Comparison of ENCODE assay signal across 8 cellular contexts in the genomic region with DNA sequence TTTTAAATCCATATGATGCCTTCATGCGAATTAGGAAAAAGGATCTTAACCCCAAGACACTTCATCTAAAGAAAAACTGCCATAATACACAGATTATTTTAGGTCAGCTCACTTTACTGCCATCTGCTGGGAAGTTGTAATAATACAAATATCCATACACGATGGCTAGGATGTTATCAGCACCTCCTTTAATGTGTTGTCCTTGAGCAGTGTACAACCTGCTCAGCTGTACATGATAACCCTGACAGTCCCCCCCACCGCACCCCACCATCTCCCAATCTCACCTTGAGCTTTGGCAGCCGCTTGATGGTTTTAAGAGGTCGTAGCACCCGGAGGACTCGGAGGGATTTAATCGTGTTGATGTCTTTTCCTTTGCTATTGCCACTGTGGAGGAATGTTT.
DNase-seq lines count a peak whose midpoint lies in the region; TF ChIP-seq lines count a peak whose summit lies in the region.

No MANE protein-coding gene starts in this region.

- no peak overlapping the region for H3K9ac ChIP-seq in SK-N-MC (ENCODE audit: insufficient read length)

- no peak overlapping the region for H3K4me3 ChIP-seq in SK-N-MC

- peak; percentile 69 for TF ChIP-seq CTCF in osteocyte (IDR thresholded peaks at IDR 0.05)

- peaks cover 27% of the 10 kb centered on the region for H3K27me3 Mint-ChIP-seq in osteocyte (ENCODE audit: unreplicated experiment)
- peaks cover 19% of the 10 kb centered on the region for H3K27me3 Mint-ChIP-seq in activated T-cell treated with anti-CD3 and anti-CD28 coated beads, Interleukin-2, amount 50 U/mL, for 24 hours

- no peaks in the 10 kb centered on the region for H3K9me3 ChIP-seq in SK-N-MC (ENCODE audit: low read depth, low read length)

- no peaks in the 10 kb centered on the region for H3K36me3 ChIP-seq in SK-N-MC (ENCODE audit: insufficient read depth, low read length)

- peaks cover under 1% of the 10 kb centered on the region for H3K36me3 Mint-ChIP-seq in osteocyte (ENCODE audit: unreplicated experiment)
- no peaks in the 10 kb centered on the region for H3K36me3 Mint-ChIP-seq in activated T-cell treated with anti-CD3 and anti-CD28 coated beads, Interleukin-2, amount 50 U/mL, for 24 hours (ENCODE audit: low read depth)

- H3K4me1 Mint-ChIP-seq in osteocyte (ENCODE audit: unreplicated experiment) = peaks cover 8% of the 10 kb centered on the region
- H3K4me1 Mint-ChIP-seq in activated T-cell treated with anti-CD3 and anti-CD28 coated beads, Interleukin-2, amount 50 U/mL, for 24 hours (ENCODE audit: low read depth) = peaks cover 19% of the 10 kb centered on the region

- H3K27ac ChIP-seq in SK-N-MC = no peak overlapping the region

- no peak overlapping the region for H3K27ac Mint-ChIP-seq in osteocyte (ENCODE audit: unreplicated experiment)
- no peak overlapping the region for H3K27ac Mint-ChIP-seq in activated T-cell treated with anti-CD3 and anti-CD28 coated beads, Interleukin-2, amount 50 U/mL, for 24 hours

- DNase-seq in DMS53 (lab: John Stamatoyannopoulos, UW) = peak; percentile 53
- peak; percentile 35 for DNase-seq in HPDE6-E6E7 (ENCODE audit: extremely low spot score)
- DNase-seq in SK-N-MC (ENCODE audit: low read depth, low spot score) = peak; percentile 37
- DNase-seq in fibroblast of gingiva (ENCODE audit: low read depth) = peak; percentile 30
- no peak for DNase-seq in osteocyte (ENCODE audit: extremely low spot score, unreplicated experiment)
- no peak for DNase-seq in NCI-H1436 (lab: John Stamatoyannopoulos, UW)
- DNase-seq in activated effector memory CD4-positive, alpha-beta T cell treated with anti-CD3 and anti-CD28 coated beads, Interleukin-2, amount 50 U/mL, for 16 hours = no peak
- DNase-seq in activated T-cell treated with anti-CD3 and anti-CD28 coated beads, Interleukin-2, amount 50 U/mL, for 24 hours = no peak

- no peak overlapping the region for H3K4me3 Mint-ChIP-seq in osteocyte (ENCODE audit: unreplicated experiment)
- H3K4me3 Mint-ChIP-seq in activated T-cell treated with anti-CD3 and anti-CD28 coated beads, Interleukin-2, amount 50 U/mL, for 24 hours = no peak overlapping the region

- H3K9me3 Mint-ChIP-seq in osteocyte (ENCODE audit: unreplicated experiment) = no peaks in the 10 kb centered on the region
- no peaks in the 10 kb centered on the region for H3K9me3 Mint-ChIP-seq in activated T-cell treated with anti-CD3 and anti-CD28 coated beads, Interleukin-2, amount 50 U/mL, for 24 hours

Comparison
In these comparisons a context has a peak if more than half of its experiments do, and no peak if none do; other contexts are left out.
1. DNase-seq: peak in DMS53 (single experiment), HPDE6-E6E7 (single experiment), SK-N-MC (single experiment) and fibroblast of gingiva (single experiment); none in osteocyte (single experiment), NCI-H1436 (single experiment), activated effector memory CD4-positive, alpha-beta T cell treated with anti-CD3 and anti-CD28 coated beads, Interleukin-2, amount 50 U/mL, for 16 hours (single experiment) and activated T-cell treated with anti-CD3 and anti-CD28 coated beads, Interleukin-2, amount 50 U/mL, for 24 hours (single experiment).